ENCODE assay signal across 15 cellular contexts in genomic region chr18:57547260-57547659, GRCh38. TPM values are rescaled to one million over a fixed set of nuclear protein-coding genes. Genes with fewer than 3 reads are reported as not detected.
A peak's percentile ranks its signal among the peaks of the same experiment; 100 is the strongest.
DNase-seq lines count a peak whose midpoint lies in the region; ATAC-seq, FAIRE-seq and TF ChIP-seq lines count a peak whose summit lies in the region.
"Had no signal": no experiment of that assay in that cellular context is flagged by ENCODE, and none has a peak within 500 bp of the region (broad histone marks: within the 10 kb centered on the region; RNA-seq: fewer than 3 reads in every experiment).

No MANE protein-coding gene starts in this region.

- DNase-seq in CD14-positive monocyte (ENCODE audit: low spot score) (no peak), MV-4-11 (lab: John Stamatoyannopoulos, UW) (peak; percentile 57), K562 (ENCODE audit: extremely low read depth in 1 of 4, low spot score in 3 of 4) (no peak), brain microvascular endothelial cell (no peak)
- DNase-seq: BE2C; CD4-positive, CD25-positive, alpha-beta regulatory T cell; DMS53; GF-D8; H7 had no signal

- no peaks in the 10 kb centered on the region for H3K79me2 ChIP-seq in K562 (ENCODE audit: control insufficient read depth, insufficient read depth, low read length)

- intact Hi-C loops in CD14-positive monocyte (cut with micrococcal nuclease): no loop called here
- intact Hi-C loops in K562 (cut with micrococcal nuclease): no loop called here

- peaks cover 0 to 7% (median 5%) of the 10 kb centered on the region in 7 donors for H3K9me3 Mint-ChIP-seq in CD14-positive monocyte
- H3K9me3 Mint-ChIP-seq: CD4-positive, CD25-positive, alpha-beta regulatory T cell; GM23338; IgD-negative memory B cell had no signal

- in situ Hi-C loops in K562 (cut with MboI): no loop called here
- in situ Hi-C loops in brain microvascular endothelial cell (cut with HindIII; ENCODE audit: low pct_ligation_motif_present, low sequenced_read_pairs): no loop called here

- TF ChIP-seq CTCF in CD14-positive monocyte (IDR thresholded peaks at IDR 0.05) (no peak), K562 (IDR thresholded peaks at IDR 0.05 in 2 of 3, conservative IDR thresholded peaks at IDR 0.05 in 1 of 3; ENCODE audit: insufficient read depth in 2 of 3, low read depth in 1 of 3, low read length in 3 of 3) (no peak), brain microvascular endothelial cell (IDR thresholded peaks at IDR 0.05; ENCODE audit: low read depth, low read length, missing control alignments) (no peak)

- peak; percentile 50 for ATAC-seq in K562
- ATAC-seq in GM18517 (IDR thresholded peaks at IDR 0.05; ENCODE audit: unreplicated experiment): no peak
- no peak for ATAC-seq in GM18873 (IDR thresholded peaks at IDR 0.05; ENCODE audit: low FRiP score, unreplicated experiment)
- ATAC-seq: A549, GM23338 had no signal

- CTCF ChIA-PET in K562 (lab: Yijun Ruan, JAX; ENCODE audit: low intra/inter-chr PET ratio): no interaction called here

- peaks cover 0 to 21% (median 7%) of the 10 kb centered on the region in 11 experiments; a peak in 8 of 22 replicates for H3K36me3 ChIP-seq in BLaER1 treated with 17β-estradiol and CSF1 and Interleukin-3, amounts not matched to agents 10 nM and 100 nM
- H3K36me3 ChIP-seq in K562 (ENCODE audit: control insufficient read depth, insufficient read depth, low read length) (peaks cover 19% of the 10 kb centered on the region), brain microvascular endothelial cell (replicated peaks) (peaks cover 6% of the 10 kb centered on the region)
- H3K36me3 ChIP-seq: BE2C had no signal

- TF ChIP-seq RAD21 in K562 (CRISPR knock-in tag; conservative IDR thresholded peaks at IDR 0.05 in 1 of 2, IDR thresholded peaks at IDR 0.05 in 1 of 2): no peak

- peak; percentile 46; the same call in 1 of the 2 replicates for TF ChIP-seq POLR2A in K562 (conservative IDR thresholded peaks at IDR 0.05)

- peaks cover 12 to 17% of the 10 kb centered on the region in 2 donors for H3K36me3 Mint-ChIP-seq in CD14-positive monocyte
- H3K36me3 Mint-ChIP-seq: IgD-negative memory B cell had no signal

- H3K9me1 ChIP-seq in K562 (ENCODE audit: control insufficient read depth, insufficient read depth, low read length): no peaks in the 10 kb centered on the region

- H3K27me3 ChIP-seq in BLaER1 treated with 17β-estradiol and CSF1 and Interleukin-3, amounts not matched to agents 10 nM and 100 nM: no peaks in the 10 kb centered on the region
- peaks cover 14 to 16% of the 10 kb centered on the region in 2 experiments for H3K27me3 ChIP-seq in K562 (ENCODE audit: control insufficient read depth in 2 of 2, insufficient read depth in 2 of 2, low read length in 2 of 2)
- no peaks in the 10 kb centered on the region for H3K27me3 ChIP-seq in brain microvascular endothelial cell (replicated peaks)
- H3K27me3 ChIP-seq: BE2C had no signal

- no peak overlapping the region for H3K4me3 Mint-ChIP-seq in CD14-positive monocyte
- H3K4me3 Mint-ChIP-seq: CD4-positive, CD25-positive, alpha-beta regulatory T cell; GM23338; IgD-negative memory B cell had no signal

- peaks cover 19% of the 10 kb centered on the region for H3K4me1 Mint-ChIP-seq in CD14-positive monocyte

- H3K4me1 ChIP-seq in BLaER1 treated with 17β-estradiol and CSF1 and Interleukin-3, amounts not matched to agents 10 nM and 100 nM: peaks cover 25 to 42% (median 37%) of the 10 kb centered on the region in 10 experiments
- no peaks in the 10 kb centered on the region for H3K4me1 ChIP-seq in K562 (replicated peaks in 1 of 2; ENCODE audit: control insufficient read depth in 2 of 2, insufficient read depth in 2 of 2, low read length in 2 of 2)
- H3K4me1 ChIP-seq: A549, BE2C had no signal

- H2AFZ ChIP-seq in K562 (ENCODE audit: low read depth, low read length): no peak overlapping the region
- H2AFZ ChIP-seq: GM23338 had no signal

- peak overlapping the region in 4 of 7 donors; percentile 3 to 83 (median 48) for H3K27ac Mint-ChIP-seq in CD14-positive monocyte
- H3K27ac Mint-ChIP-seq: CD4-positive, CD25-positive, alpha-beta regulatory T cell; GM23338; IgD-negative memory B cell had no signal

- no peaks in the 10 kb centered on the region for H3K9me3 ChIP-seq in BLaER1 treated with 17β-estradiol and CSF1 and Interleukin-3, amounts not matched to agents 10 nM and 100 nM (replicated peaks in 1 of 11)
- H3K9me3 ChIP-seq in K562 (replicated peaks; ENCODE audit: control insufficient read depth, insufficient read depth, low read depth, low read length): no peaks in the 10 kb centered on the region
- H3K9me3 ChIP-seq: A549, BE2C had no signal

- POLR2A ChIA-PET in K562 (lab: Yijun Ruan, JAX): no interaction called here

- FAIRE-seq in K562 (lab: Jason Lieb, UNC): no peak
- FAIRE-seq: A549 had no signal

- H3K4me3 ChIP-seq in BLaER1 treated with 17β-estradiol and CSF1 and Interleukin-3, amounts not matched to agents 10 nM and 100 nM: no peak overlapping the region
- H3K4me3 ChIP-seq in K562: no peak overlapping the region
- H3K4me3 ChIP-seq in brain microvascular endothelial cell (ENCODE audit: low read depth, low read length): no peak overlapping the region
- H3K4me3 ChIP-seq: A549, GM23338 had no signal

- H4K20me1 ChIP-seq in BLaER1 treated with 17β-estradiol and CSF1 and Interleukin-3, amounts not matched to agents 10 nM and 100 nM: no peaks in the 10 kb centered on the region
- H4K20me1 ChIP-seq in K562 (replicated peaks; ENCODE audit: control insufficient read depth, insufficient read depth, low read length): no peaks in the 10 kb centered on the region

- H3K9ac ChIP-seq in BLaER1 treated with 17β-estradiol and CSF1 and Interleukin-3, amounts not matched to agents 10 nM and 100 nM: no peak overlapping the region
- no peak overlapping the region for H3K9ac ChIP-seq in K562 (ENCODE audit: insufficient read depth in 1 of 2, low read depth in 2 of 2, low read length in 2 of 2)

- TF ChIP-seq EP300 in K562 (IDR thresholded peaks at IDR 0.05; ENCODE audit: low read length): no peak

- H3K27me3 Mint-ChIP-seq in CD14-positive monocyte (ENCODE audit: low read depth in 3 of 3): peaks cover 0 to 2% (median 0%) of the 10 kb centered on the region in 3 donors
- H3K27me3 Mint-ChIP-seq: IgD-negative memory B cell had no signal

- 46% methylated on average over 4 of the region's 4 CpGs for WGBS in K562 (ENCODE audit: insufficient coverage, low coverage, missing lambda C conversion rate)

- peak overlapping the region in 7 of 11 experiments; percentile 1 to 87 (median 81); a peak in 5 of 22 replicates for H3K4me2 ChIP-seq in BLaER1 treated with 17β-estradiol and CSF1 and Interleukin-3, amounts not matched to agents 10 nM and 100 nM
- no peak overlapping the region for H3K4me2 ChIP-seq in K562 (ENCODE audit: insufficient read depth, low read length)
- H3K4me2 ChIP-seq: A549, GM23338 had no signal

- no TSS peak for BruUV-seq in K562 (replicated peaks; lab: Mats Ljungman, UMichigan)

- no peak overlapping the region for H3K27ac ChIP-seq in BLaER1 treated with 17β-estradiol and CSF1 and Interleukin-3, amounts not matched to agents 10 nM and 100 nM
- H3K27ac ChIP-seq in K562 (ENCODE audit: extremely low read depth, low read depth, low read length) (no peak overlapping the region), brain microvascular endothelial cell (no peak overlapping the region)
- H3K27ac ChIP-seq: A549 had no signal

TF ChIP-seq in K562, 482 proteins besides CTCF, POLR2A, EP300 and RAD21:
- TF ChIP-seq SIX5 (IDR thresholded peaks at IDR 0.05; ENCODE audit: borderline replicate concordance in 1 of 2, insufficient read depth in 1 of 2, low read depth in 1 of 2, low read length in 2 of 2) (no peak), CHD2 (IDR thresholded peaks at IDR 0.05; ENCODE audit: low read depth, low read length) (peak; percentile 41; the same call in 1 of the 2 replicates), NCOA6 (IDR thresholded peaks at IDR 0.05) (no peak)

RNA-seq across cellular contexts. Expression of gene FECH, which starts 39.2 kb away (rescaled TPM):
- polyA plus RNA-seq in CD14-positive monocyte: 10 to 100 TPM in 1 of 2 donors, 1 to 10 TPM in 1; 9.9 to 23.3 TPM
- total RNA-seq in K562 (2011; cell fraction: chromatin; rRNA removed; ENCODE audit: low replicate concordance): 35.2 and 72.3 TPM in 2 replicates
- total RNA-seq in K562 (2011; cell fraction: nucleolus; rRNA removed): 30.0 and 48.3 TPM in 2 replicates
- total RNA-seq in K562 (2011; cell fraction: nucleoplasm; rRNA removed): 39.2 and 42.7 TPM in 2 replicates
- 170 and 212 TPM in 2 replicates for total RNA-seq in K562 (2014; rRNA removed)
- 46.7 and 48.8 TPM in 2 replicates for total RNA-seq in K562 (2014; rRNA removed; fragmentation: Illumina TruSeq; extraction: Trizol)
- 20.2 and 24.1 TPM in 2 replicates for total RNA-seq in K562 (2015; rRNA removed; fragmentation: Illumina TruSeq; extraction: Trizol)
- total RNA-seq in K562 (2021): 64.0 and 67.1 TPM in 2 replicates
- 55.5 and 74.8 TPM in 2 replicates for polyA plus RNA-seq in K562 (2011; rRNA removed)
- 46.0 and 58.0 TPM in 2 replicates for polyA plus RNA-seq in K562 (2011; cell fraction: cytosol; rRNA removed)
- 56.4 and 69.5 TPM in 2 replicates for polyA plus RNA-seq in K562 (2011; cell fraction: nucleus; rRNA removed)
- 46.9 and 58.3 TPM in 2 replicates for polyA plus RNA-seq in K562 (2012)
- polyA plus RNA-seq in K562 (2014; fragmentation: Illumina TruSeq; extraction: Trizol): 73.9 and 79.1 TPM in 2 replicates
- polyA plus RNA-seq in K562 (2014; fragmentation: Nextera tagmentation; extraction: Ambion mirVana): 10 to 100 TPM; 19.8 to 21.1 TPM
- polyA plus RNA-seq in K562 (2014; rRNA removed): 56.8 and 84.3 TPM in 2 replicates
- 54.8 and 80.7 TPM in 2 replicates for polyA minus RNA-seq in K562 (2011; rRNA and poly(A)+ RNA removed)
- 42.9 and 49.0 TPM in 2 replicates for polyA minus RNA-seq in K562 (2011; cell fraction: cytosol; rRNA and poly(A)+ RNA removed)
- polyA minus RNA-seq in K562 (2011; cell fraction: nucleus; rRNA and poly(A)+ RNA removed): 27.8 and 29.5 TPM in 2 replicates
